10 cellular contexts compared by ENCODE assay signal in genomic region chr13:24124789-24125476, GRCh38. TPM values are rescaled to one million over a fixed set of nuclear protein-coding genes. Genes with fewer than 3 reads are reported as not detected.
A peak's percentile ranks its signal among the peaks of the same experiment; 100 is the strongest.
DNase-seq lines count a peak whose midpoint lies in the region; ATAC-seq and TF ChIP-seq lines count a peak whose summit lies in the region.
"Had no signal": no experiment of that assay in that cellular context is flagged by ENCODE, and none has a peak within 500 bp of the region (broad histone marks: within the 10 kb centered on the region; RNA-seq: fewer than 3 reads in every experiment).

No MANE protein-coding gene starts in this region.

- no peaks in the 10 kb centered on the region for H3K27me3 ChIP-seq in naive thymus-derived CD4-positive, alpha-beta T cell (ENCODE audit: control insufficient read depth in 2 of 2, insufficient read depth in 2 of 2, low read length in 2 of 2)
- H3K27me3 ChIP-seq in transverse colon = no peaks in the 10 kb centered on the region

- intact Hi-C loops in naive thymus-derived CD4-positive, alpha-beta T cell (cut with micrococcal nuclease) = no loop called here
- intact Hi-C loops in transverse colon (cut with DNase I; ENCODE audit: low total_unique reads) = no loop called here

- ATAC-seq in GM18909 (IDR thresholded peaks at IDR 0.05; ENCODE audit: poor library complexity, unreplicated experiment) (peak; percentile 91), GM21825 (IDR thresholded peaks at IDR 0.05; ENCODE audit: unreplicated experiment) (peak; percentile 91), HG03469 (IDR thresholded peaks at IDR 0.05; ENCODE audit: unreplicated experiment) (peak; percentile 86), omental fat pad (ENCODE audit: low FRiP score) (no peak)
- peak; percentile 26 for ATAC-seq in naive thymus-derived CD4-positive, alpha-beta T cell

- H3K4me3 Mint-ChIP-seq in naive thymus-derived CD4-positive, alpha-beta T cell = no peak overlapping the region
- H3K4me3 Mint-ChIP-seq in activated naive CD8-positive, alpha-beta T cell treated with anti-CD3 and anti-CD28 coated beads for 36 hours = no peak overlapping the region

- no peak for DNase-seq in naive thymus-derived CD4-positive, alpha-beta T cell
- DNase-seq in activated naive CD8-positive, alpha-beta T cell treated with anti-CD3 and anti-CD28 coated beads for 36 hours = no peak
- DNase-seq in transverse colon (no peak), HK-2 (ENCODE audit: unreplicated experiment) (no peak), omental fat pad (ENCODE audit: low spot score) (no peak)
- DNase-seq: NCI-H1417 treated with DMSO at 0.1 percent for 48 hours, T-helper 9 cell had no signal

- no peak for TF ChIP-seq POLR2A in transverse colon (IDR thresholded peaks at IDR 0.05)

- no peak overlapping the region for H3K27ac ChIP-seq in naive thymus-derived CD4-positive, alpha-beta T cell (ENCODE audit: low read depth, low read length)
- H3K27ac ChIP-seq in transverse colon = no peak overlapping the region

- TF ChIP-seq CTCF in transverse colon (IDR thresholded peaks at IDR 0.05) = no peak
- no peak for TF ChIP-seq CTCF in omental fat pad (IDR thresholded peaks at IDR 0.05)

- 80 to 81% methylated on average over 5 to 9 of the region's 9 CpGs for WGBS in transverse colon (ENCODE audit: low coverage in 1 of 2), 2 donors

- H3K36me3 ChIP-seq in naive thymus-derived CD4-positive, alpha-beta T cell (ENCODE audit: control insufficient read depth in 2 of 3, insufficient read depth in 3 of 3, low read length in 3 of 3) = no peaks in the 10 kb centered on the region
- H3K36me3 ChIP-seq in transverse colon = no peaks in the 10 kb centered on the region

- no peaks in the 10 kb centered on the region for H3K9me3 Mint-ChIP-seq in naive thymus-derived CD4-positive, alpha-beta T cell
- no peaks in the 10 kb centered on the region for H3K9me3 Mint-ChIP-seq in activated naive CD8-positive, alpha-beta T cell treated with anti-CD3 and anti-CD28 coated beads for 36 hours

- H3K9me3 ChIP-seq in naive thymus-derived CD4-positive, alpha-beta T cell (ENCODE audit: control insufficient read depth in 2 of 3, low read length in 3 of 3) = no peaks in the 10 kb centered on the region
- H3K9me3 ChIP-seq in transverse colon = no peaks in the 10 kb centered on the region

- H3K4me1 ChIP-seq in naive thymus-derived CD4-positive, alpha-beta T cell (ENCODE audit: control insufficient read depth in 2 of 2, insufficient read depth in 2 of 2, low read length in 2 of 2) = no peaks in the 10 kb centered on the region
- peaks cover 0 to 17% (median 6%) of the 10 kb centered on the region in 4 donors for H3K4me1 ChIP-seq in transverse colon

- in situ Hi-C loops in transverse colon (cut with MboI; ENCODE audit: low pct_ligation_motif_present in 1 of 4, low pct_unique_long_range_greater_than_20kb in 1 of 4, low sequenced_read_pairs in 3 of 4) = no loop called here

- H3K27me3 Mint-ChIP-seq in naive thymus-derived CD4-positive, alpha-beta T cell = peaks cover 9 to 23% (median 17%) of the 10 kb centered on the region in 5 donors
- peaks cover 18% of the 10 kb centered on the region for H3K27me3 Mint-ChIP-seq in activated naive CD8-positive, alpha-beta T cell treated with anti-CD3 and anti-CD28 coated beads for 36 hours

- no peak overlapping the region for H3K4me3 ChIP-seq in naive thymus-derived CD4-positive, alpha-beta T cell (ENCODE audit: low read length)
- H3K4me3 ChIP-seq in transverse colon = no peak overlapping the region

- POLR2A ChIA-PET in naive thymus-derived CD4-positive, alpha-beta T cell (lab: Charles Lee) = no interaction called here

- H3K27ac Mint-ChIP-seq in naive thymus-derived CD4-positive, alpha-beta T cell = no peak overlapping the region
- no peak overlapping the region for H3K27ac Mint-ChIP-seq in activated naive CD8-positive, alpha-beta T cell treated with anti-CD3 and anti-CD28 coated beads for 36 hours

- peaks cover 0 to 38% (median 8%) of the 10 kb centered on the region in 7 donors for H3K4me1 Mint-ChIP-seq in naive thymus-derived CD4-positive, alpha-beta T cell
- peaks cover 16% of the 10 kb centered on the region for H3K4me1 Mint-ChIP-seq in activated naive CD8-positive, alpha-beta T cell treated with anti-CD3 and anti-CD28 coated beads for 36 hours

- CTCF ChIA-PET in naive thymus-derived CD4-positive, alpha-beta T cell (lab: Charles Lee) = no interaction called here

- no peaks in the 10 kb centered on the region for H3K36me3 Mint-ChIP-seq in naive thymus-derived CD4-positive, alpha-beta T cell
- no peaks in the 10 kb centered on the region for H3K36me3 Mint-ChIP-seq in activated naive CD8-positive, alpha-beta T cell treated with anti-CD3 and anti-CD28 coated beads for 36 hours

- no peak for TF ChIP-seq EP300 in transverse colon (IDR thresholded peaks at IDR 0.05; ENCODE audit: low read depth)

RNA-seq across cellular contexts. Expression of gene SPATA13, which starts 35.6 kb away (rescaled TPM):
- total RNA-seq in naive thymus-derived CD4-positive, alpha-beta T cell = 100 to 1,000 TPM in 3 of 5 experiments, 10 to 100 TPM in 2; 62.2 to 104 (median 101) TPM
- 10 to 100 TPM; 91.4 to 96.1 TPM for polyA plus RNA-seq in naive thymus-derived CD4-positive, alpha-beta T cell
- 10 to 100 TPM; 58.0 to 59.4 TPM for total RNA-seq in activated naive CD8-positive, alpha-beta T cell treated with anti-CD3 and anti-CD28 coated beads for 36 hours
- total RNA-seq in transverse colon (100 to 1,000 TPM in 2 of 4 donors, 10 to 100 TPM in 2; 85.1 to 612 (median 228) TPM), omental fat pad (10 to 100 TPM in 3 of 4 donors, 1 to 10 TPM in 1; 9.0 to 46.0 (median 18.7) TPM)
